In genomic region chr6:124881898-124882579, GRCh38 we compare ENCODE assay signal across 11 cellular contexts.
DNase-seq lines count a peak whose midpoint lies in the region; ATAC-seq lines count a peak whose summit lies in the region.
"Had no signal": no experiment of that assay in that cellular context is flagged by ENCODE, and none has a peak within 500 bp of the region (broad histone marks: within the 10 kb centered on the region; RNA-seq: fewer than 3 reads in every experiment).

No MANE protein-coding gene starts in this region.

- peak overlapping the region; percentile 21 for H3K9ac ChIP-seq in skeletal muscle satellite cell (ENCODE audit: low read depth, low read length)

- peak overlapping the region; percentile 59 for H3K27ac Mint-ChIP-seq in activated naive CD8-positive, alpha-beta T cell treated with anti-CD3 and anti-CD28 coated beads for 36 hours
- H3K27ac Mint-ChIP-seq in activated naive CD8-positive, alpha-beta T cell treated with anti-CD3 and anti-CD28 coated beads, Interleukin-2, amount 50 U/mL, for 24 hours: no peak overlapping the region
- H3K27ac Mint-ChIP-seq: CD4-positive, alpha-beta T cell had no signal

- H3K4me2 ChIP-seq in skeletal muscle satellite cell (ENCODE audit: low read length): peak overlapping the region; percentile 69

- no peak for DNase-seq in activated naive CD8-positive, alpha-beta T cell treated with anti-CD3 and anti-CD28 coated beads for 36 hours
- DNase-seq in activated naive CD8-positive, alpha-beta T cell treated with anti-CD3 and anti-CD28 coated beads, Interleukin-2, amount 50 U/mL, for 24 hours: no peak
- DNase-seq in dedifferentiated amniotic fluid mesenchymal stem cell (ENCODE audit: extremely low spot score) (peak; percentile 82), C1 segment of cervical spinal cord (lab: John Stamatoyannopoulos, UW) (no peak), cerebellar nuclear complex (lab: John Stamatoyannopoulos, UW) (no peak)
- DNase-seq: CD4-positive, alpha-beta T cell; MV-4-11 had no signal

- peaks cover 17% of the 10 kb centered on the region for H3K4me1 Mint-ChIP-seq in activated naive CD8-positive, alpha-beta T cell treated with anti-CD3 and anti-CD28 coated beads for 36 hours
- peaks cover 11% of the 10 kb centered on the region for H3K4me1 Mint-ChIP-seq in activated naive CD8-positive, alpha-beta T cell treated with anti-CD3 and anti-CD28 coated beads, Interleukin-2, amount 50 U/mL, for 24 hours

- no peaks in the 10 kb centered on the region for H3K9me3 ChIP-seq in skeletal muscle satellite cell (replicated peaks; ENCODE audit: low read length)

- H3K27me3 ChIP-seq in skeletal muscle satellite cell (ENCODE audit: control insufficient read depth, insufficient read depth, low read length): no peaks in the 10 kb centered on the region

- H3K27me3 Mint-ChIP-seq in activated naive CD8-positive, alpha-beta T cell treated with anti-CD3 and anti-CD28 coated beads for 36 hours: peaks cover 19% of the 10 kb centered on the region
- peaks cover 1% of the 10 kb centered on the region for H3K27me3 Mint-ChIP-seq in activated naive CD8-positive, alpha-beta T cell treated with anti-CD3 and anti-CD28 coated beads, Interleukin-2, amount 50 U/mL, for 24 hours
- H3K27me3 Mint-ChIP-seq: brain had no signal

- H3K9me3 Mint-ChIP-seq in activated naive CD8-positive, alpha-beta T cell treated with anti-CD3 and anti-CD28 coated beads for 36 hours: no peaks in the 10 kb centered on the region
- no peaks in the 10 kb centered on the region for H3K9me3 Mint-ChIP-seq in activated naive CD8-positive, alpha-beta T cell treated with anti-CD3 and anti-CD28 coated beads, Interleukin-2, amount 50 U/mL, for 24 hours
- H3K9me3 Mint-ChIP-seq: brain; CD4-positive, alpha-beta T cell had no signal

- peaks cover 26% of the 10 kb centered on the region for H3K4me1 ChIP-seq in skeletal muscle satellite cell (ENCODE audit: control insufficient read depth, insufficient read depth, low read length)

- no peak for ATAC-seq in activated naive CD8-positive, alpha-beta T cell treated with anti-CD3 and anti-CD28 coated beads, Interleukin-2, amount 50 U/mL, for 24 hours
- peak; percentile 56 for ATAC-seq in HG03457 (IDR thresholded peaks at IDR 0.05; ENCODE audit: unreplicated experiment)
- no peak for ATAC-seq in GM18498 (IDR thresholded peaks at IDR 0.05; ENCODE audit: unreplicated experiment)

- peak overlapping the region; percentile 4 for H3K4me3 ChIP-seq in skeletal muscle satellite cell (ENCODE audit: low read length)

- peak overlapping the region; percentile 34 for H3K4me3 Mint-ChIP-seq in activated naive CD8-positive, alpha-beta T cell treated with anti-CD3 and anti-CD28 coated beads for 36 hours
- H3K4me3 Mint-ChIP-seq in activated naive CD8-positive, alpha-beta T cell treated with anti-CD3 and anti-CD28 coated beads, Interleukin-2, amount 50 U/mL, for 24 hours: no peak overlapping the region
- H3K4me3 Mint-ChIP-seq: CD4-positive, alpha-beta T cell had no signal

- H3K36me3 Mint-ChIP-seq in activated naive CD8-positive, alpha-beta T cell treated with anti-CD3 and anti-CD28 coated beads for 36 hours: no peaks in the 10 kb centered on the region
- H3K36me3 Mint-ChIP-seq in activated naive CD8-positive, alpha-beta T cell treated with anti-CD3 and anti-CD28 coated beads, Interleukin-2, amount 50 U/mL, for 24 hours (ENCODE audit: low read depth): no peaks in the 10 kb centered on the region
- H3K36me3 Mint-ChIP-seq: brain had no signal

- no peaks in the 10 kb centered on the region for H3K36me3 ChIP-seq in skeletal muscle satellite cell (ENCODE audit: insufficient read depth, low read length)
